Comparison of ENCODE assay signal across 8 cellular contexts in the genomic region with DNA sequence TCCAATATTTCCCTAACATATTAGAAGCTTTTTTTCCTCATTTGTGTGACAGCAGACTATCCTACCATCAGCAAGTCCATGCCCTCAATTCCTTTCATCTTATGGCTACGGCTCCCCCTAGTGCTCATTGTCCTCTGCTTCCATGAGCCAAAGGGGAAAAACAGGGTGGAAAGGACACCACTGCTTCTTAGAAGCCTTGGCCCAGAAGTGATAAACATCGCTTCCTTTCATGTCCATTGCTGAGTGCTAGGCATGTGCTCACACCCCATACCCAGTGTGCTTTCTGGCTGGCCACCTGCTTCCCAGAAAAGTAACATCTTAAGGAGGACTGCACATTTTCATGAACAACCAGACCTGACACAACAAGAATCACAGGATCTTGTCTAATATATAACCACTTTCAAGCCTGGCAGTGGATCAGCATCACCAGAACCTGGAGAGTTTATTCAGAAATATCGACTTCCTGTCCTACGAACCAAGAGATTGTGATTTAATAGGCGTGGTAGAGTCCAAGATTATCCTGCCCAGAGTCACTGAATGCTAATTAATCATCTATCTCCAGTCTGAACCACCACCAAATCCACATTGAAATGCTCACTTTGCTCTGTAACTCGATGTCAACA.
DNase-seq lines count a peak whose midpoint lies in the region; ATAC-seq, FAIRE-seq and TF ChIP-seq lines count a peak whose summit lies in the region.

No MANE protein-coding gene starts in this region.

- H3K4me1 Mint-ChIP-seq in Calu3 (ENCODE audit: low read depth, unreplicated experiment) (peaks cover 8% of the 10 kb centered on the region), astrocyte (ENCODE audit: low read depth, unreplicated experiment) (no peaks in the 10 kb centered on the region)

- ATAC-seq in GM19351 (IDR thresholded peaks at IDR 0.05; ENCODE audit: unreplicated experiment) (peak; percentile 86), HG02763 (IDR thresholded peaks at IDR 0.05; ENCODE audit: unreplicated experiment) (no peak)

- H3K36me3 ChIP-seq in astrocyte (ENCODE audit: insufficient read depth, low read length) (no peaks in the 10 kb centered on the region), transverse colon (no peaks in the 10 kb centered on the region)

- H3K27ac Mint-ChIP-seq in Calu3 (ENCODE audit: unreplicated experiment) (no peak overlapping the region), astrocyte (ENCODE audit: unreplicated experiment) (no peak overlapping the region)

- peak; percentile 14 for TF ChIP-seq CTCF in Calu3 (IDR thresholded peaks at IDR 0.05; ENCODE audit: unreplicated experiment)
- TF ChIP-seq CTCF in astrocyte (IDR thresholded peaks at IDR 0.05; ENCODE audit: insufficient read depth, low read depth, low read length): peak; percentile 50
- peak; percentile 60 to 71 (median 65) for TF ChIP-seq CTCF in transverse colon (IDR thresholded peaks at IDR 0.05)

- H2AFZ ChIP-seq in astrocyte (ENCODE audit: low read depth, low read length): no peak overlapping the region

- no peaks in the 10 kb centered on the region for H3K36me3 Mint-ChIP-seq in Calu3 (ENCODE audit: insufficient read depth, unreplicated experiment)
- no peaks in the 10 kb centered on the region for H3K36me3 Mint-ChIP-seq in astrocyte (ENCODE audit: low read depth, unreplicated experiment)

- H3K4me3 ChIP-seq in astrocyte (ENCODE audit: insufficient read depth, low read depth, low read length) (no peak overlapping the region), transverse colon (no peak overlapping the region)

- CTCF ChIA-PET in Calu3 (lab: Charles Lee): no interaction called here

- H3K9me3 ChIP-seq in astrocyte (ENCODE audit: insufficient read depth, low read depth, low read length) (no peaks in the 10 kb centered on the region), transverse colon (no peaks in the 10 kb centered on the region)

- no peaks in the 10 kb centered on the region for H3K27me3 ChIP-seq in astrocyte (ENCODE audit: insufficient read depth, low read length)
- no peaks in the 10 kb centered on the region for H3K27me3 ChIP-seq in transverse colon

- no peak overlapping the region for H3K9ac ChIP-seq in astrocyte (ENCODE audit: low read length)

- TF ChIP-seq POLR2A in transverse colon (IDR thresholded peaks at IDR 0.05): no peak

- no TSS peak for BruUV-seq in Calu3 (replicated peaks; lab: Mats Ljungman, UMichigan)

- H3K79me2 ChIP-seq in astrocyte (ENCODE audit: insufficient read depth, low read length): no peaks in the 10 kb centered on the region

- H3K9me3 Mint-ChIP-seq in Calu3 (ENCODE audit: low read depth, unreplicated experiment) (peaks cover 4% of the 10 kb centered on the region), astrocyte (ENCODE audit: unreplicated experiment) (no peaks in the 10 kb centered on the region)

- no peak overlapping the region for H3K27ac ChIP-seq in astrocyte (ENCODE audit: low read depth, low read length)
- H3K27ac ChIP-seq in transverse colon: no peak overlapping the region

- no peak for FAIRE-seq in astrocyte (lab: Jason Lieb, UNC)

- in situ Hi-C loops in transverse colon (cut with MboI; ENCODE audit: low pct_ligation_motif_present in 1 of 4, low pct_unique_long_range_greater_than_20kb in 1 of 4, low sequenced_read_pairs in 3 of 4): loop anchor here (10.0 to 25.0 kb wide), 3 partner anchors 400 to 1028 kb away; no protein-coding TSS in a partner anchor

- H3K4me3 Mint-ChIP-seq in Calu3 (ENCODE audit: low read depth, unreplicated experiment) (no peak overlapping the region), astrocyte (ENCODE audit: unreplicated experiment) (no peak overlapping the region)

- H3K27me3 Mint-ChIP-seq in Calu3 (ENCODE audit: unreplicated experiment) (no peaks in the 10 kb centered on the region), astrocyte (ENCODE audit: low read depth, unreplicated experiment) (no peaks in the 10 kb centered on the region)

- intact Hi-C loops in Calu3 (cut with micrococcal nuclease; ENCODE audit: unreplicated experiment) (loop anchor here (2.0 to 10.0 kb wide), 2 partner anchors 406 to 1110 kb away; no protein-coding TSS in a partner anchor), transverse colon (cut with DNase I; ENCODE audit: low total_unique reads) (no loop called here)

- 33 to 37% methylated on average over 2 to 6 of the region's 6 CpGs for whole genome bisulfite sequencing in transverse colon (ENCODE audit: low coverage in 1 of 2), 2 donors

- DNase-seq in Calu3 (peak; percentile 10), NCI-H146 (lab: John Stamatoyannopoulos, UW) (peak; percentile 10), astrocyte (ENCODE audit: low read depth) (peak; percentile 10), iPS-NIHi11 (ENCODE audit: low spot score) (peak; percentile 49), transverse colon (peak; percentile 70)
- no peak for DNase-seq in stimulated activated CD4-positive, alpha-beta T cell treated with anti-CD3 and anti-CD28 coated beads, Interleukin-1b, Interleukin-23, amount 100 ng/mL, for 48 hours

- no peak overlapping the region for H3K4me2 ChIP-seq in astrocyte (ENCODE audit: low read length)

- no peak for TF ChIP-seq EP300 in transverse colon (IDR thresholded peaks at IDR 0.05; ENCODE audit: low read depth)

- no peaks in the 10 kb centered on the region for H3K4me1 ChIP-seq in astrocyte (ENCODE audit: insufficient read depth, low read length)
- no peaks in the 10 kb centered on the region for H3K4me1 ChIP-seq in transverse colon

- H4K20me1 ChIP-seq in astrocyte (ENCODE audit: insufficient read depth, low read length): no peaks in the 10 kb centered on the region

Comparison
In these comparisons a context has a peak if more than half of its experiments do, and no peak if none do; other contexts are left out.
1. CTCF ChIP-seq: peak in every context shown above with its lines; median percentile 65 in transverse colon; 50 in astrocyte; 14 in Calu3.